1 cellular context compared by ENCODE assay signal in the genomic region with DNA sequence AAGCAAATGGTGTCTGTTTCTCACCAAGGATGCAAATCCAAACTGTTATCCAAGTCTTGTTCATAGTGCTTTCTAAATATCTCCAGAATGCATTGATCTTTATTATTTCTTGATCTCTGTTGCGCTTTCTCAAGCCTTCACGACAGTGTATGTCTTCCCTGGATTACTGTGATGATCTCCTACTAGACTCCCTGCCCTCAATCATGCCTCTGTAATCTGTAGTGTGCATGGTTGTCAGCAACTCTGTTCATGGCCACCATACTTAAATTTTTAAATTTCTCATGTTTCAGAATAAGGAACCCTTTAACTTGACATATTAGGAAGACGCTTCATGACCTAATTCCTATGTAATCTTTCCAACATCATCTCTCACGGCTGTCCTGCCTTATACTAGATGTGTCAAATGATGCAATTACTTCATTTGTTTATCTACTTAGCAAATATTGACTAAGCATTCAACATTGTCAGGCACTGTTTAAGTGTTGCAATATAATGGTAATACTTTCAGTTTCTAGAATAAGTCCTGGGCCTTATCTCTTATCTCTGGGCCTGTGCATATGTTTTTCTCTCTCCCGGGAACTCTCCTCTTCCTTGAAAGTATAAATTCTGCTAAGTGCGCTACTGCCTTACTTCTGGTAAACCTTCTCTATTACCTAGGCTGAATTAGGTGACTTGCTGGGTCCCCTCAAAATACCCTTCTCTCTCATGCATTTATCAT.
TF ChIP-seq lines count a peak whose summit lies in the region.

No MANE protein-coding gene starts in this region.

TF ChIP-seq in K562, 482 proteins besides CTCF, POLR2A, EP300 and RAD21 (continued from another document and continues in another):
- TF ChIP-seq, protein P1, sequence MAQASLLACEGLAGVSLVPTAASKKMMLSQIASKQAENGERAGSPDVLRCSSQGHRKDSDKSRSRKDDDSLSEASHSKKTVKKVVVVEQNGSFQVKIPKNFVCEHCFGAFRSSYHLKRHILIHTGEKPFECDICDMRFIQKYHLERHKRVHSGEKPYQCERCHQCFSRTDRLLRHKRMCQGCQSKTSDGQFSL (CRISPR knock-in tag; IDR thresholded peaks at IDR 0.05) = no peak
- TF ChIP-seq, protein P1 (tag; IDR thresholded peaks at IDR 0.05) = no peak
- no peak for TF ChIP-seq RBM25 (IDR thresholded peaks at IDR 0.05; ENCODE audit: low read depth, low read length, severe bottlenecking)
- TF ChIP-seq, protein P2, sequence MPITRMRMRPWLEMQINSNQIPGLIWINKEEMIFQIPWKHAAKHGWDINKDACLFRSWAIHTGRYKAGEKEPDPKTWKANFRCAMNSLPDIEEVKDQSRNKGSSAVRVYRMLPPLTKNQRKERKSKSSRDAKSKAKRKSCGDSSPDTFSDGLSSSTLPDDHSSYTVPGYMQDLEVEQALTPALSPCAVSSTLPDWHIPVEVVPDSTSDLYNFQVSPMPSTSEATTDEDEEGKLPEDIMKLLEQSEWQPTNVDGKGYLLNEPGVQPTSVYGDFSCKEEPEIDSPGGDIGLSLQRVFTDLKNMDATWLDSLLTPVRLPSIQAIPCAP (CRISPR knock-in tag; IDR thresholded peaks at IDR 0.05; ENCODE audit: borderline replicate concordance) = no peak
- TF ChIP-seq TBL1XR1 (IDR thresholded peaks at IDR 0.05; ENCODE audit: low read length in 2 of 2) = peak in 1 of 2 experiments; percentile 82; a peak in 1 of 4 replicates
- no peak for TF ChIP-seq ZNF124 (CRISPR knock-in tag; IDR thresholded peaks at IDR 0.05)
- TF ChIP-seq, protein P3, sequence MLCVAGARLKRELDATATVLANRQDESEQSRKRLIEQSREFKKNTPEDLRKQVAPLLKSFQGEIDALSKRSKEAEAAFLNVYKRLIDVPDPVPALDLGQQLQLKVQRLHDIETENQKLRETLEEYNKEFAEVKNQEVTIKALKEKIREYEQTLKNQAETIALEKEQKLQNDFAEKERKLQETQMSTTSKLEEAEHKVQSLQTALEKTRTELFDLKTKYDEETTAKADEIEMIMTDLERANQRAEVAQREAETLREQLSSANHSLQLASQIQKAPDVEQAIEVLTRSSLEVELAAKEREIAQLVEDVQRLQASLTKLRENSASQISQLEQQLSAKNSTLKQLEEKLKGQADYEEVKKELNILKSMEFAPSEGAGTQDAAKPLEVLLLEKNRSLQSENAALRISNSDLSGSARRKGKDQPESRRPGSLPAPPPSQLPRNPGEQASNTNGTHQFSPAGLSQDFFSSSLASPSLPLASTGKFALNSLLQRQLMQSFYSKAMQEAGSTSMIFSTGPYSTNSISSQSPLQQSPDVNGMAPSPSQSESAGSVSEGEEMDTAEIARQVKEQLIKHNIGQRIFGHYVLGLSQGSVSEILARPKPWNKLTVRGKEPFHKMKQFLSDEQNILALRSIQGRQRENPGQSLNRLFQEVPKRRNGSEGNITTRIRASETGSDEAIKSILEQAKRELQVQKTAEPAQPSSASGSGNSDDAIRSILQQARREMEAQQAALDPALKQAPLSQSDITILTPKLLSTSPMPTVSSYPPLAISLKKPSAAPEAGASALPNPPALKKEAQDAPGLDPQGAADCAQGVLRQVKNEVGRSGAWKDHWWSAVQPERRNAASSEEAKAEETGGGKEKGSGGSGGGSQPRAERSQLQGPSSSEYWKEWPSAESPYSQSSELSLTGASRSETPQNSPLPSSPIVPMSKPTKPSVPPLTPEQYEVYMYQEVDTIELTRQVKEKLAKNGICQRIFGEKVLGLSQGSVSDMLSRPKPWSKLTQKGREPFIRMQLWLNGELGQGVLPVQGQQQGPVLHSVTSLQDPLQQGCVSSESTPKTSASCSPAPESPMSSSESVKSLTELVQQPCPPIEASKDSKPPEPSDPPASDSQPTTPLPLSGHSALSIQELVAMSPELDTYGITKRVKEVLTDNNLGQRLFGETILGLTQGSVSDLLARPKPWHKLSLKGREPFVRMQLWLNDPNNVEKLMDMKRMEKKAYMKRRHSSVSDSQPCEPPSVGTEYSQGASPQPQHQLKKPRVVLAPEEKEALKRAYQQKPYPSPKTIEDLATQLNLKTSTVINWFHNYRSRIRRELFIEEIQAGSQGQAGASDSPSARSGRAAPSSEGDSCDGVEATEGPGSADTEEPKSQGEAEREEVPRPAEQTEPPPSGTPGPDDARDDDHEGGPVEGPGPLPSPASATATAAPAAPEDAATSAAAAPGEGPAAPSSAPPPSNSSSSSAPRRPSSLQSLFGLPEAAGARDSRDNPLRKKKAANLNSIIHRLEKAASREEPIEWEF (CRISPR knock-in tag; IDR thresholded peaks at IDR 0.05) = no peak
- TF ChIP-seq JUN (IDR thresholded peaks at IDR 0.05; ENCODE audit: borderline replicate concordance, low read depth, low read length) = peak; percentile 96
- no peak for TF ChIP-seq JUN (CRISPR knock-in tag; IDR thresholded peaks at IDR 0.05; ENCODE audit: borderline replicate concordance)
- no peak for TF ChIP-seq SAP30 (IDR thresholded peaks at IDR 0.05; ENCODE audit: borderline replicate concordance, insufficient read depth, low read depth, low read length, poor library complexity, severe bottlenecking)
- no peak for TF ChIP-seq NFXL1 (CRISPR knock-in tag; IDR thresholded peaks at IDR 0.05)
- no peak for TF ChIP-seq HINFP (tag; conservative IDR thresholded peaks at IDR 0.05; ENCODE audit: low read depth)
- 0 out of 6 replicates have a peak, but pooled peaks of 1 of the 3 experiments have one; percentile 31 for TF ChIP-seq ZBTB11 (CRISPR knock-in tag; IDR thresholded peaks at IDR 0.05)
- 0 out of 2 replicates have a peak, but pooled peaks have one; percentile 6 for TF ChIP-seq ZNF583 (CRISPR knock-in tag; IDR thresholded peaks at IDR 0.05)
- no peak for TF ChIP-seq THAP12 (CRISPR knock-in tag; IDR thresholded peaks at IDR 0.05)
- TF ChIP-seq, protein P4, sequence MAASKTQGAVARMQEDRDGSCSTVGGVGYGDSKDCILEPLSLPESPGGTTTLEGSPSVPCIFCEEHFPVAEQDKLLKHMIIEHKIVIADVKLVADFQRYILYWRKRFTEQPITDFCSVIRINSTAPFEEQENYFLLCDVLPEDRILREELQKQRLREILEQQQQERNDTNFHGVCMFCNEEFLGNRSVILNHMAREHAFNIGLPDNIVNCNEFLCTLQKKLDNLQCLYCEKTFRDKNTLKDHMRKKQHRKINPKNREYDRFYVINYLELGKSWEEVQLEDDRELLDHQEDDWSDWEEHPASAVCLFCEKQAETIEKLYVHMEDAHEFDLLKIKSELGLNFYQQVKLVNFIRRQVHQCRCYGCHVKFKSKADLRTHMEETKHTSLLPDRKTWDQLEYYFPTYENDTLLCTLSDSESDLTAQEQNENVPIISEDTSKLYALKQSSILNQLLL (CRISPR knock-in tag; IDR thresholded peaks at IDR 0.05; ENCODE audit: borderline replicate concordance) = no peak
- TF ChIP-seq NCOA2 (IDR thresholded peaks at IDR 0.05; ENCODE audit: partially characterized antibody in 2 of 2) = no peak
- no peak for TF ChIP-seq ZNF232 (CRISPR knock-in tag; IDR thresholded peaks at IDR 0.05)
- no peak for TF ChIP-seq SAFB (IDR thresholded peaks at IDR 0.05; ENCODE audit: borderline replicate concordance, low read depth, low read length)
- TF ChIP-seq HMG20B (CRISPR knock-in tag; IDR thresholded peaks at IDR 0.05) = no peak
- no peak for TF ChIP-seq MTF1 (CRISPR knock-in tag; IDR thresholded peaks at IDR 0.05; ENCODE audit: borderline replicate concordance)
- TF ChIP-seq DNMT1 (IDR thresholded peaks at IDR 0.05) = no peak
- TF ChIP-seq IFI16 (CRISPR knock-in tag; IDR thresholded peaks at IDR 0.05) = no peak
- TF ChIP-seq ZNF57 (CRISPR knock-in tag; IDR thresholded peaks at IDR 0.05) = no peak
- no peak for TF ChIP-seq HSF4 (CRISPR knock-in tag; IDR thresholded peaks at IDR 0.05; ENCODE audit: borderline replicate concordance)
- peak; percentile 93 for TF ChIP-seq CEBPG (CRISPR knock-in tag; IDR thresholded peaks at IDR 0.05)
- peak; percentile 100 for TF ChIP-seq CEBPG (tag; conservative IDR thresholded peaks at IDR 0.05 in 1 of 2, IDR thresholded peaks at IDR 0.05 in 1 of 2)
- TF ChIP-seq, protein P5, sequence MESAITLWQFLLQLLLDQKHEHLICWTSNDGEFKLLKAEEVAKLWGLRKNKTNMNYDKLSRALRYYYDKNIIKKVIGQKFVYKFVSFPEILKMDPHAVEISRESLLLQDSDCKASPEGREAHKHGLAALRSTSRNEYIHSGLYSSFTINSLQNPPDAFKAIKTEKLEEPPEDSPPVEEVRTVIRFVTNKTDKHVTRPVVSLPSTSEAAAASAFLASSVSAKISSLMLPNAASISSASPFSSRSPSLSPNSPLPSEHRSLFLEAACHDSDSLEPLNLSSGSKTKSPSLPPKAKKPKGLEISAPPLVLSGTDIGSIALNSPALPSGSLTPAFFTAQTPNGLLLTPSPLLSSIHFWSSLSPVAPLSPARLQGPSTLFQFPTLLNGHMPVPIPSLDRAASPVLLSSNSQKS (CRISPR knock-in tag; IDR thresholded peaks at IDR 0.05) = no peak
- TF ChIP-seq, protein P6, sequence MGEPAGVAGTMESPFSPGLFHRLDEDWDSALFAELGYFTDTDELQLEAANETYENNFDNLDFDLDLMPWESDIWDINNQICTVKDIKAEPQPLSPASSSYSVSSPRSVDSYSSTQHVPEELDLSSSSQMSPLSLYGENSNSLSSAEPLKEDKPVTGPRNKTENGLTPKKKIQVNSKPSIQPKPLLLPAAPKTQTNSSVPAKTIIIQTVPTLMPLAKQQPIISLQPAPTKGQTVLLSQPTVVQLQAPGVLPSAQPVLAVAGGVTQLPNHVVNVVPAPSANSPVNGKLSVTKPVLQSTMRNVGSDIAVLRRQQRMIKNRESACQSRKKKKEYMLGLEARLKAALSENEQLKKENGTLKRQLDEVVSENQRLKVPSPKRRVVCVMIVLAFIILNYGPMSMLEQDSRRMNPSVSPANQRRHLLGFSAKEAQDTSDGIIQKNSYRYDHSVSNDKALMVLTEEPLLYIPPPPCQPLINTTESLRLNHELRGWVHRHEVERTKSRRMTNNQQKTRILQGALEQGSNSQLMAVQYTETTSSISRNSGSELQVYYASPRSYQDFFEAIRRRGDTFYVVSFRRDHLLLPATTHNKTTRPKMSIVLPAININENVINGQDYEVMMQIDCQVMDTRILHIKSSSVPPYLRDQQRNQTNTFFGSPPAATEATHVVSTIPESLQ (CRISPR knock-in tag; IDR thresholded peaks at IDR 0.05) = no peak
- TF ChIP-seq ETV1 (tag; conservative IDR thresholded peaks at IDR 0.05; ENCODE audit: low read depth) = no peak
- no peak for TF ChIP-seq STAG1 (CRISPR knock-in tag; IDR thresholded peaks at IDR 0.05; ENCODE audit: borderline replicate concordance)
- TF ChIP-seq, protein P7, sequence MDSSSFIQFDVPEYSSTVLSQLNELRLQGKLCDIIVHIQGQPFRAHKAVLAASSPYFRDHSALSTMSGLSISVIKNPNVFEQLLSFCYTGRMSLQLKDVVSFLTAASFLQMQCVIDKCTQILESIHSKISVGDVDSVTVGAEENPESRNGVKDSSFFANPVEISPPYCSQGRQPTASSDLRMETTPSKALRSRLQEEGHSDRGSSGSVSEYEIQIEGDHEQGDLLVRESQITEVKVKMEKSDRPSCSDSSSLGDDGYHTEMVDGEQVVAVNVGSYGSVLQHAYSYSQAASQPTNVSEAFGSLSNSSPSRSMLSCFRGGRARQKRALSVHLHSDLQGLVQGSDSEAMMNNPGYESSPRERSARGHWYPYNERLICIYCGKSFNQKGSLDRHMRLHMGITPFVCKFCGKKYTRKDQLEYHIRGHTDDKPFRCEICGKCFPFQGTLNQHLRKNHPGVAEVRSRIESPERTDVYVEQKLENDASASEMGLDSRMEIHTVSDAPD (CRISPR knock-in tag; IDR thresholded peaks at IDR 0.05) = no peak
- TF ChIP-seq ZFP36 (IDR thresholded peaks at IDR 0.05; ENCODE audit: low read depth, low read length, partially characterized antibody) = no peak
- no peak for TF ChIP-seq RBM39 (optimal IDR thresholded peaks at IDR 0.05; ENCODE audit: low read depth, low read length)
